Comparison of ENCODE assay signal across 17 cellular contexts in genomic region chr10:102780246-102780645, GRCh38. TPM values are rescaled to one million over a fixed set of nuclear protein-coding genes. Genes with fewer than 3 reads are reported as not detected.
A peak's percentile ranks its signal among the peaks of the same experiment; 100 is the strongest.
DNase-seq lines count a peak whose midpoint lies in the region; ATAC-seq, FAIRE-seq and TF ChIP-seq lines count a peak whose summit lies in the region.
"Had no signal": no experiment of that assay in that cellular context is flagged by ENCODE, and none has a peak within 500 bp of the region (broad histone marks: within the 10 kb centered on the region; RNA-seq: fewer than 3 reads in every experiment).

No MANE protein-coding gene starts in this region.

- no peak overlapping the region for H3K4me3 Mint-ChIP-seq in GM23338

- H3K4me3 ChIP-seq in ascending aorta (no peak overlapping the region), hepatocyte (no peak overlapping the region), skin epidermis (no peak overlapping the region), A673 (ENCODE audit: low read depth, low read length, poor library complexity, severe bottlenecking) (no peak overlapping the region), GM23338 (no peak overlapping the region)

- no peaks in the 10 kb centered on the region for H3K9me3 Mint-ChIP-seq in GM23338

- no peak for TF ChIP-seq POLR2A in H54 (IDR thresholded peaks at IDR 0.05; ENCODE audit: low read depth, low read length)

- POLR2A ChIA-PET in A673 (lab: Charles Lee; ENCODE audit: low non-redundant PET) = no interaction called here

- H3K36me3 Mint-ChIP-seq in GM23338 (ENCODE audit: low read depth) = peaks cover 2% of the 10 kb centered on the region; the same call in 1 of the 3 replicates

- H3K27ac ChIP-seq in ascending aorta = peak overlapping the region; percentile 95
- peak overlapping the region; percentile 97 for H3K27ac ChIP-seq in hepatocyte
- H3K27ac ChIP-seq in skin epidermis = peak overlapping the region in 17 of 21 experiments; percentile 0 to 97 (median 67)
- H3K27ac ChIP-seq in A673 (ENCODE audit: low read depth, low read length, poor library complexity, severe bottlenecking) = no peak overlapping the region
- H3K27ac ChIP-seq in GM23338 (ENCODE audit: low read depth) = no peak overlapping the region
- H3K27ac ChIP-seq: VCaP had no signal

- H2AFZ ChIP-seq in hepatocyte = no peak overlapping the region
- no peak overlapping the region for H2AFZ ChIP-seq in GM23338

- H4K20me1 ChIP-seq in hepatocyte (ENCODE audit: insufficient read depth, poor library complexity, severe bottlenecking) = no peaks in the 10 kb centered on the region
- no peaks in the 10 kb centered on the region; the same call in 1 of the 2 replicates for H4K20me1 ChIP-seq in GM23338 (replicated peaks; ENCODE audit: insufficient read depth)

- TF ChIP-seq CTCF in ascending aorta (IDR thresholded peaks at IDR 0.05) = no peak
- no peak for TF ChIP-seq CTCF in hepatocyte (IDR thresholded peaks at IDR 0.05; ENCODE audit: poor library complexity)
- TF ChIP-seq CTCF in A673 (conservative IDR thresholded peaks at IDR 0.05; ENCODE audit: low read depth, low read length) = no peak
- TF ChIP-seq CTCF in GM23338 (conservative IDR thresholded peaks at IDR 0.05; ENCODE audit: low read depth in 2 of 2) = no peak

- H3K4me1 ChIP-seq in ascending aorta (peaks cover 37 to 84% of the 10 kb centered on the region in 2 donors), hepatocyte (ENCODE audit: insufficient read depth) (peaks cover 74% of the 10 kb centered on the region), A673 (ENCODE audit: insufficient read depth, low read length, poor library complexity, severe bottlenecking) (peaks cover 40% of the 10 kb centered on the region), GM23338 (ENCODE audit: insufficient read depth) (peaks cover 65% of the 10 kb centered on the region)

- H3K4me2 ChIP-seq in hepatocyte (no peak overlapping the region), GM23338 (no peak overlapping the region)

- H3K36me3 ChIP-seq in ascending aorta (no peaks in the 10 kb centered on the region), hepatocyte (replicated peaks; ENCODE audit: insufficient read depth, low read depth) (no peaks in the 10 kb centered on the region), A673 (ENCODE audit: insufficient read depth, low read length, poor library complexity, severe bottlenecking) (no peaks in the 10 kb centered on the region), GM23338 (ENCODE audit: insufficient read depth) (no peaks in the 10 kb centered on the region)

- no peaks in the 10 kb centered on the region for H3K9me2 ChIP-seq in hepatocyte (replicated peaks; ENCODE audit: insufficient read depth)
- no peaks in the 10 kb centered on the region for H3K9me2 ChIP-seq in GM23338 (ENCODE audit: insufficient read depth)

- CTCF ChIA-PET in A673 (lab: Charles Lee) = no interaction called here

- intact Hi-C loops in ascending aorta (cut with DNase I) = loop anchor here (10.0 kb wide), 1 partner anchor 135 kb away; the partner anchor contains the start of gene TRIM8
- intact Hi-C loops in A673 (cut with micrococcal nuclease; ENCODE audit: unreplicated experiment) = no loop called here

- no peaks in the 10 kb centered on the region for H3F3A ChIP-seq in GM23338 (replicated peaks; ENCODE audit: low read depth)

- H3K4me1 Mint-ChIP-seq in GM23338 = peaks cover 64% of the 10 kb centered on the region

- H3K27me3 ChIP-seq in ascending aorta (no peaks in the 10 kb centered on the region), hepatocyte (no peaks in the 10 kb centered on the region), A673 (replicated peaks; ENCODE audit: insufficient read depth, low read depth, low read length, poor library complexity) (no peaks in the 10 kb centered on the region), GM23338 (ENCODE audit: insufficient read depth) (no peaks in the 10 kb centered on the region)

- no peak for FAIRE-seq in H54 (lab: Jason Lieb, UNC)

- DNase-seq in H54 (ENCODE audit: insufficient read length, low spot score) = peak; percentile 21
- DNase-seq in ascending aorta (ENCODE audit: low spot score in 2 of 2) = no peak
- no peak for DNase-seq in hepatocyte (ENCODE audit: low spot score)
- DNase-seq in A673 (ENCODE audit: low spot score) = no peak
- DNase-seq in NCI-H1092 (lab: John Stamatoyannopoulos, UW) = no peak
- no peak for DNase-seq in GM23338 (ENCODE audit: low spot score)
- DNase-seq: activated CD8-positive, alpha-beta memory T cell treated with anti-CD3 and anti-CD28 coated beads, Interleukin-2, amount 50 U/mL, for 4 hours; amniotic stem cell; effector memory CD4-positive, alpha-beta T cell; KG1; NCI-H1930; NK-92 treated with Interleukin-12 subunit alpha and Interleukin-12 subunit beta, amount 100 ng/mL, for 24 hours had no signal

- BruUV-seq in A673 (replicated peaks; lab: Mats Ljungman, UMichigan) = no TSS peak

- no peaks in the 10 kb centered on the region for H3K9me3 ChIP-seq in ascending aorta
- H3K9me3 ChIP-seq in hepatocyte (ENCODE audit: low read depth) = no peaks in the 10 kb centered on the region
- no peaks in the 10 kb centered on the region for H3K9me3 ChIP-seq in A673 (ENCODE audit: low read depth, low read length, poor library complexity, severe bottlenecking)

- H3K27ac Mint-ChIP-seq in GM23338 = no peak overlapping the region

- peaks cover 8% of the 10 kb centered on the region for H3K27me3 Mint-ChIP-seq in GM23338 (ENCODE audit: insufficient read depth, low read depth, poor library complexity)

- ATAC-seq in GM18519 (IDR thresholded peaks at IDR 0.05; ENCODE audit: low FRiP score, unreplicated experiment) (no peak), GM23338 (no peak)
- ATAC-seq: SK-N-SH treated with all-trans-retinoic acid at 6 μM for 48 hours had no signal

- 82% methylated on average over 3 of the region's 3 CpGs for WGBS in hepatocyte (ENCODE audit: low lambda C conversion rate, missing lambda C conversion rate)

- H3K79me2 ChIP-seq in hepatocyte (peaks cover 62% of the 10 kb centered on the region), GM23338 (replicated peaks; ENCODE audit: insufficient read depth) (peaks cover 9% of the 10 kb centered on the region)

TF ChIP-seq in GM23338, 12 proteins besides CTCF, POLR2A, EP300 and RAD21 (continues in another document):
- TF ChIP-seq ZNF331 (CRISPR knock-in tag; IDR thresholded peaks at IDR 0.05; ENCODE audit: low read depth) = no peak
- no peak for TF ChIP-seq POLR2AphosphoS5 (IDR thresholded peaks at IDR 0.05; ENCODE audit: low read depth)
- no peak for TF ChIP-seq JUNB (IDR thresholded peaks at IDR 0.05; ENCODE audit: unreplicated experiment)
- no peak for TF ChIP-seq ETS1 (IDR thresholded peaks at IDR 0.05)
- no peak for TF ChIP-seq NANOG (IDR thresholded peaks at IDR 0.05; ENCODE audit: borderline replicate concordance)
- no peak for TF ChIP-seq EZH2phosphoT487 (IDR thresholded peaks at IDR 0.05; ENCODE audit: unreplicated experiment)
- TF ChIP-seq REST (IDR thresholded peaks at IDR 0.05; ENCODE audit: unreplicated experiment) = no peak
- no peak for TF ChIP-seq CREB1 (CRISPR knock-in tag; IDR thresholded peaks at IDR 0.05; ENCODE audit: low read depth)
- TF ChIP-seq STAT1 (IDR thresholded peaks at IDR 0.05; ENCODE audit: unreplicated experiment) = no peak

RNA-seq across cellular contexts. Expression of gene WBP1L, which starts 36.5 kb away (rescaled TPM):
- 107 TPM for total RNA-seq in ascending aorta
- 57.1 and 57.8 TPM in 2 replicates for total RNA-seq in hepatocyte
- 21.6 and 24.5 TPM in 2 replicates for polyA plus RNA-seq in hepatocyte
- total RNA-seq in A673 (2021) = 20.0 and 20.3 TPM in 2 replicates
- total RNA-seq in GM23338 (2014; rRNA removed; shearing (Covaris generic)) = 48.5 and 55.7 TPM in 2 replicates
- polyA plus RNA-seq in GM23338 (2016; fragmentation: Nextera tagmentation; extraction: Ambion mirVana) = 5.1 and 7.0 TPM in 2 replicates

RNA-seq across cellular contexts. Expression of gene CYP17A1, which starts 57.0 kb away (rescaled TPM):
- total RNA-seq in ascending aorta (116 TPM), hepatocyte (not detected in 2 replicates), A673 (2021) (not detected in 2 replicates)
- polyA plus RNA-seq in hepatocyte (not detected in 2 replicates), GM23338 (2016; fragmentation: Nextera tagmentation; extraction: Ambion mirVana) (not detected in 2 replicates)
- total RNA-seq in GM23338 (2014; rRNA removed; shearing (Covaris generic)) = not detected in 2 replicates
- polyA plus RNA-seq: BJ had no signal

Comparison
In these comparisons a context has a peak if more than half of its experiments do, and no peak if none do; other contexts are left out.
1. H3K27ac ChIP-seq: peak in ascending aorta (2 of 2), hepatocyte (single experiment) and skin epidermis (17 of 21); none in A673 (single experiment) and GM23338 (single experiment).
2. RNA of gene CYP17A1, which starts 57.0 kb away (total RNA-seq): 116 TPM in ascending aorta (single experiment); not detected in hepatocyte, not detected in A673 and not detected in GM23338; every median in the first group is over 100 times any median in the second.